In the genomic region with DNA sequence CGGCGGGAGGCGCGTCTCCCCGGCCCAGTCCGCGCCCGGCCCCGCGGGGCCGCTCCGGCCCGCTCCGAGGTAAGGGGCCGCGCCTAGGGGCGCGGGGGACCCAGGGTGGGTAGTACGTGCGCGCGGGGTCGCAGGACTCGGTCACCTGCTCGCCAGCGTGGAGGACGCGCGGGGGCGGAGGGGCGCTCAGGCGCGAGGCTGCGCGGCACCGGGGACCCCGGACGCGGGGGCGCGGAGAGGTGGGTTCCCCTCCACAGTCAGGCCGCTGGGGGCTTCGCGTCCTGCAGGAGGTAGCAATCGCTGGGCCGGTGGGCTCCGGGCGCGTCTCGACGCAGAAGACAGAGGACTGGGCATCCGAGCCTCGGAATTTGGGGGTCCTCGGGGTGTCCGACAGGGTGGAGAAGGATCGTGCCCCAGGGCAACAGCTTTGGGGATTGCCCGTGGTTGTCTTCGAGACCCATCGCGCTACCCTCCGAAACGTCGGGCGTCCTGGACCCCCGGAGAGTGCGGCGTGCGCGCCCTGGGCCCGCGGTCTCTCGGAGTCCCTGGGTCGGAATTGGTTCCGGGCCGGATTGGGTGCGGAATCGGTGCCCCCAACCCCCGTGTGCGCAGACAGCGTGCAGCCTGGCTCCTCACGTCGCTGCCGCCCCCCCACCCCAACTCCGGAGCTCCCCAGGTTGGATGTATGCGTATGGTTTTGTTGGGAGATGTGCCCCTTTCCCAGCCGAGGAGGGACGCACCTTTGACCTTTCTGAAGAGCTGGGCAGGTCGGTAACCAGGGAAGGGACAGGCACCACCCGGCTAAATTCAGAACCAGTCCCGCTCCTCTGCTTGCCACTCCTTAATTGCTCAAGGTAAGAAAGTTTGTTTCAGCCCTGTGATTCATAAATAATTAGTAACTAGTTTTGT, we compare ENCODE assay signal across 8 cellular contexts. TPM values are rescaled to one million over a fixed set of nuclear protein-coding genes. Genes with fewer than 3 reads are reported as not detected.
DNase-seq lines count a peak whose midpoint lies in the region; ATAC-seq lines count a peak whose summit lies in the region.

No MANE protein-coding gene starts in this region.

- peak overlapping the region; percentile 72 to 80 for H3K4me3 Mint-ChIP-seq in stimulated activated naive CD8-positive, alpha-beta T cell treated with anti-CD3 and anti-CD28 coated beads, Interleukin-15, amount 100 ng/mL, for 72 hours

- ATAC-seq in stimulated activated naive CD8-positive, alpha-beta T cell treated with anti-CD3 and anti-CD28 coated beads, Interleukin-15, amount 100 ng/mL, for 72 hours: peak; percentile 48
- no peak for ATAC-seq in HG03469 (IDR thresholded peaks at IDR 0.05; ENCODE audit: unreplicated experiment)

- H3K27me3 ChIP-seq in layer of hippocampus (ENCODE audit: control insufficient read depth, insufficient read depth, low read length): peaks cover 4% of the 10 kb centered on the region

- peaks cover 44% of the 10 kb centered on the region for H3K4me1 Mint-ChIP-seq in stimulated activated naive CD8-positive, alpha-beta T cell treated with anti-CD3 and anti-CD28 coated beads, Interleukin-15, amount 100 ng/mL, for 72 hours

- no peaks in the 10 kb centered on the region for H3K9me3 Mint-ChIP-seq in stimulated activated naive CD8-positive, alpha-beta T cell treated with anti-CD3 and anti-CD28 coated beads, Interleukin-15, amount 100 ng/mL, for 72 hours

- H3K27ac Mint-ChIP-seq in stimulated activated naive CD8-positive, alpha-beta T cell treated with anti-CD3 and anti-CD28 coated beads, Interleukin-15, amount 100 ng/mL, for 72 hours: peak overlapping the region; percentile 27 to 90

- peak overlapping the region; percentile 57 for H3K4me3 ChIP-seq in Jurkat, Clone E6-1 (ENCODE audit: low read length)

- peaks cover 44% of the 10 kb centered on the region for H3K27me3 Mint-ChIP-seq in stimulated activated naive CD8-positive, alpha-beta T cell treated with anti-CD3 and anti-CD28 coated beads, Interleukin-15, amount 100 ng/mL, for 72 hours

- DNase-seq in Jurkat, Clone E6-1 (ENCODE audit: low read depth, low spot score): no peak
- peak; percentile 36 for DNase-seq in astrocyte of the hippocampus (ENCODE audit: low read depth, low spot score)
- peak; percentile 38 to 41 for DNase-seq in stimulated activated naive CD8-positive, alpha-beta T cell treated with anti-CD3 and anti-CD28 coated beads, Interleukin-15, amount 100 ng/mL, for 72 hours
- DNase-seq in activated gamma-delta T cell (lab: John Stamatoyannopoulos, UW): no peak
- DNase-seq in RPMI8226: no peak
- DNase-seq in NCI-H2171 (lab: John Stamatoyannopoulos, UW): no peak

- peak overlapping the region; percentile 46 for H3K27ac ChIP-seq in layer of hippocampus (ENCODE audit: low read depth, low read length)

RNA-seq across cellular contexts. Expression of a gene that starts 0.7 kb away (rescaled TPM):
- 20.0 TPM for polyA plus RNA-seq in Jurkat, Clone E6-1 (2012; ENCODE audit: insufficient read depth, insufficient read length)

Comparison
In these comparisons a context has a peak if more than half of its experiments do, and no peak if none do; other contexts are left out.
1. DNase-seq: peak in astrocyte of the hippocampus (single experiment) and stimulated activated naive CD8-positive, alpha-beta T cell treated with anti-CD3 and anti-CD28 coated beads, Interleukin-15, amount 100 ng/mL, for 72 hours (2 of 2); none in Jurkat, Clone E6-1 (single experiment), activated gamma-delta T cell (single experiment), RPMI8226 (single experiment) and NCI-H2171 (single experiment).